1 cellular context compared by ENCODE assay signal in the genomic region with DNA sequence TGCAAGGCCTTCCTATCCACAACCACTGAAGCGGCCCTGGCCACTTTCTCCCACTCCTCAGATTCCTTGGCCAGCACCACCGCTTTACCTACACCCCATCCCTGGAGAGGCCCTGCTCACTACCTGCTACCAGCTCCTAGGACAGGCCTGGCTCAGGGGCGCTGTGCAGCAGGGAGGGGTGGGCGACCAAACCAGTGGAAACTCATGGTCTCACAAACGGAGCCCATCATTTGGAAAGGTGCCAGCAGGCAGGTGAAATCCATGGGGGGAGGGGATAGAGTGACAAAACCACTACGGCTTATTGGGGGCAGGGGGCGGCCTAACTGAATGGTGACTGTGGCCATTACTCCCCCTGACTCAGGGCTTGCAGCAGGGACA.
TF ChIP-seq lines count a peak whose summit lies in the region.

No MANE protein-coding gene starts in this region.

TF ChIP-seq in H1, 55 proteins besides CTCF, POLR2A, EP300 and RAD21:
- TF ChIP-seq BCL11A (IDR thresholded peaks at IDR 0.05; ENCODE audit: low read depth in 2 of 2, low read length in 2 of 2) (no peak), SAP30 (IDR thresholded peaks at IDR 0.05; ENCODE audit: insufficient read depth, insufficient replicate concordance, low read length) (no peak), SRF (IDR thresholded peaks at IDR 0.05; ENCODE audit: low read depth, low read length) (no peak), SP2 (IDR thresholded peaks at IDR 0.05; ENCODE audit: low read length) (no peak), USF2 (IDR thresholded peaks at IDR 0.05; ENCODE audit: low read length) (no peak), SIRT6 (IDR thresholded peaks at IDR 0.05; ENCODE audit: low read length) (no peak), KDM1A (IDR thresholded peaks at IDR 0.05; ENCODE audit: borderline replicate concordance, low read length) (no peak), SIX5 (IDR thresholded peaks at IDR 0.05; ENCODE audit: low read depth, low read length) (no peak), RXRA (IDR thresholded peaks at IDR 0.05; ENCODE audit: insufficient read depth, low read depth, low read length) (no peak), TAF1 (IDR thresholded peaks at IDR 0.05; ENCODE audit: low read depth, low read length) (no peak), ZNF274 (IDR thresholded peaks at IDR 0.05; ENCODE audit: borderline replicate concordance, extremely low read depth, low read length) (no peak), FOSL1 (IDR thresholded peaks at IDR 0.05; ENCODE audit: insufficient read depth, low read depth, low read length) (no peak), TBP (IDR thresholded peaks at IDR 0.05; ENCODE audit: low read depth, low read length) (no peak)
- TF ChIP-seq, protein P1, sequence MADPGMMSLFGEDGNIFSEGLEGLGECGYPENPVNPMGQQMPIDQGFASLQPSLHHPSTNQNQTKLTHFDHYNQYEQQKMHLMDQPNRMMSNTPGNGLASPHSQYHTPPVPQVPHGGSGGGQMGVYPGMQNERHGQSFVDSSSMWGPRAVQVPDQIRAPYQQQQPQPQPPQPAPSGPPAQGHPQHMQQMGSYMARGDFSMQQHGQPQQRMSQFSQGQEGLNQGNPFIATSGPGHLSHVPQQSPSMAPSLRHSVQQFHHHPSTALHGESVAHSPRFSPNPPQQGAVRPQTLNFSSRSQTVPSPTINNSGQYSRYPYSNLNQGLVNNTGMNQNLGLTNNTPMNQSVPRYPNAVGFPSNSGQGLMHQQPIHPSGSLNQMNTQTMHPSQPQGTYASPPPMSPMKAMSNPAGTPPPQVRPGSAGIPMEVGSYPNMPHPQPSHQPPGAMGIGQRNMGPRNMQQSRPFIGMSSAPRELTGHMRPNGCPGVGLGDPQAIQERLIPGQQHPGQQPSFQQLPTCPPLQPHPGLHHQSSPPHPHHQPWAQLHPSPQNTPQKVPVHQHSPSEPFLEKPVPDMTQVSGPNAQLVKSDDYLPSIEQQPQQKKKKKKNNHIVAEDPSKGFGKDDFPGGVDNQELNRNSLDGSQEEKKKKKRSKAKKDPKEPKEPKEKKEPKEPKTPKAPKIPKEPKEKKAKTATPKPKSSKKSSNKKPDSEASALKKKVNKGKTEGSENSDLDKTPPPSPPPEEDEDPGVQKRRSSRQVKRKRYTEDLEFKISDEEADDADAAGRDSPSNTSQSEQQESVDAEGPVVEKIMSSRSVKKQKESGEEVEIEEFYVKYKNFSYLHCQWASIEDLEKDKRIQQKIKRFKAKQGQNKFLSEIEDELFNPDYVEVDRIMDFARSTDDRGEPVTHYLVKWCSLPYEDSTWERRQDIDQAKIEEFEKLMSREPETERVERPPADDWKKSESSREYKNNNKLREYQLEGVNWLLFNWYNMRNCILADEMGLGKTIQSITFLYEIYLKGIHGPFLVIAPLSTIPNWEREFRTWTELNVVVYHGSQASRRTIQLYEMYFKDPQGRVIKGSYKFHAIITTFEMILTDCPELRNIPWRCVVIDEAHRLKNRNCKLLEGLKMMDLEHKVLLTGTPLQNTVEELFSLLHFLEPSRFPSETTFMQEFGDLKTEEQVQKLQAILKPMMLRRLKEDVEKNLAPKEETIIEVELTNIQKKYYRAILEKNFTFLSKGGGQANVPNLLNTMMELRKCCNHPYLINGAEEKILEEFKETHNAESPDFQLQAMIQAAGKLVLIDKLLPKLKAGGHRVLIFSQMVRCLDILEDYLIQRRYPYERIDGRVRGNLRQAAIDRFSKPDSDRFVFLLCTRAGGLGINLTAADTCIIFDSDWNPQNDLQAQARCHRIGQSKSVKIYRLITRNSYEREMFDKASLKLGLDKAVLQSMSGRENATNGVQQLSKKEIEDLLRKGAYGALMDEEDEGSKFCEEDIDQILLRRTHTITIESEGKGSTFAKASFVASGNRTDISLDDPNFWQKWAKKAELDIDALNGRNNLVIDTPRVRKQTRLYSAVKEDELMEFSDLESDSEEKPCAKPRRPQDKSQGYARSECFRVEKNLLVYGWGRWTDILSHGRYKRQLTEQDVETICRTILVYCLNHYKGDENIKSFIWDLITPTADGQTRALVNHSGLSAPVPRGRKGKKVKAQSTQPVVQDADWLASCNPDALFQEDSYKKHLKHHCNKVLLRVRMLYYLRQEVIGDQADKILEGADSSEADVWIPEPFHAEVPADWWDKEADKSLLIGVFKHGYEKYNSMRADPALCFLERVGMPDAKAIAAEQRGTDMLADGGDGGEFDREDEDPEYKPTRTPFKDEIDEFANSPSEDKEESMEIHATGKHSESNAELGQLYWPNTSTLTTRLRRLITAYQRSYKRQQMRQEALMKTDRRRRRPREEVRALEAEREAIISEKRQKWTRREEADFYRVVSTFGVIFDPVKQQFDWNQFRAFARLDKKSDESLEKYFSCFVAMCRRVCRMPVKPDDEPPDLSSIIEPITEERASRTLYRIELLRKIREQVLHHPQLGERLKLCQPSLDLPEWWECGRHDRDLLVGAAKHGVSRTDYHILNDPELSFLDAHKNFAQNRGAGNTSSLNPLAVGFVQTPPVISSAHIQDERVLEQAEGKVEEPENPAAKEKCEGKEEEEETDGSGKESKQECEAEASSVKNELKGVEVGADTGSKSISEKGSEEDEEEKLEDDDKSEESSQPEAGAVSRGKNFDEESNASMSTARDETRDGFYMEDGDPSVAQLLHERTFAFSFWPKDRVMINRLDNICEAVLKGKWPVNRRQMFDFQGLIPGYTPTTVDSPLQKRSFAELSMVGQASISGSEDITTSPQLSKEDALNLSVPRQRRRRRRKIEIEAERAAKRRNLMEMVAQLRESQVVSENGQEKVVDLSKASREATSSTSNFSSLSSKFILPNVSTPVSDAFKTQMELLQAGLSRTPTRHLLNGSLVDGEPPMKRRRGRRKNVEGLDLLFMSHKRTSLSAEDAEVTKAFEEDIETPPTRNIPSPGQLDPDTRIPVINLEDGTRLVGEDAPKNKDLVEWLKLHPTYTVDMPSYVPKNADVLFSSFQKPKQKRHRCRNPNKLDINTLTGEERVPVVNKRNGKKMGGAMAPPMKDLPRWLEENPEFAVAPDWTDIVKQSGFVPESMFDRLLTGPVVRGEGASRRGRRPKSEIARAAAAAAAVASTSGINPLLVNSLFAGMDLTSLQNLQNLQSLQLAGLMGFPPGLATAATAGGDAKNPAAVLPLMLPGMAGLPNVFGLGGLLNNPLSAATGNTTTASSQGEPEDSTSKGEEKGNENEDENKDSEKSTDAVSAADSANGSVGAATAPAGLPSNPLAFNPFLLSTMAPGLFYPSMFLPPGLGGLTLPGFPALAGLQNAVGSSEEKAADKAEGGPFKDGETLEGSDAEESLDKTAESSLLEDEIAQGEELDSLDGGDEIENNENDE (IDR thresholded peaks at IDR 0.05; ENCODE audit: insufficient replicate concordance, low read length) = no peak
TF ChIP-seq in H1: peak in this region for 0.
